8 cellular contexts compared by ENCODE assay signal in genomic region chr6:1554241-1554880, GRCh38. TPM values are rescaled to one million over a fixed set of nuclear protein-coding genes. Genes with fewer than 3 reads are reported as not detected.
DNase-seq lines count a peak whose midpoint lies in the region; TF ChIP-seq lines count a peak whose summit lies in the region.

No MANE protein-coding gene starts in this region.

- H3K4me3 ChIP-seq in esophagus (ENCODE audit: low read depth in 1 of 2, low read length in 2 of 2) (peak overlapping the region; percentile 52 to 70), retinal pigment epithelial cell (ENCODE audit: low read length) (peak overlapping the region; percentile 60), HAP-1 (no peak overlapping the region)

- 52 to 53% methylated on average over 20 of the region's 20 CpGs for WGBS in esophagus, 2 donors

- H3K9me3 ChIP-seq in esophagus (ENCODE audit: control insufficient read depth in 2 of 2, insufficient read depth in 1 of 2, low read depth in 1 of 2, low read length in 1 of 2) (no peaks in the 10 kb centered on the region), HAP-1 (no peaks in the 10 kb centered on the region)

- no peaks in the 10 kb centered on the region for H3K36me3 ChIP-seq in esophagus (ENCODE audit: control insufficient read depth in 2 of 2, insufficient read depth in 2 of 2, low read length in 1 of 2)
- H3K36me3 ChIP-seq in HAP-1 (replicated peaks) = no peaks in the 10 kb centered on the region

- no peaks in the 10 kb centered on the region for H3K27me3 ChIP-seq in esophagus (ENCODE audit: control insufficient read depth in 1 of 2, insufficient read depth in 2 of 2, low read length in 2 of 2)
- H3K27me3 ChIP-seq in HAP-1 (ENCODE audit: low read depth) = no peaks in the 10 kb centered on the region

- TF ChIP-seq CTCF in GM13977 (IDR thresholded peaks at IDR 0.05; ENCODE audit: extremely low read depth, insufficient read depth, missing control alignments) = no peak
- no peak for TF ChIP-seq CTCF in retinal pigment epithelial cell (conservative IDR thresholded peaks at IDR 0.05; ENCODE audit: low read depth, low read length)

- H3K4me1 ChIP-seq in esophagus (ENCODE audit: control insufficient read depth in 2 of 2, insufficient read depth in 2 of 2, low read length in 1 of 2) (peaks cover 0 to 3% of the 10 kb centered on the region in 2 donors), HAP-1 (peaks cover 2% of the 10 kb centered on the region; the same call in 1 of the 2 replicates)

- DNase-seq in GM13977 (ENCODE audit: low spot score) (peak; percentile 64), NCI-H82 (lab: John Stamatoyannopoulos, UW) (peak; percentile 89), retinal pigment epithelial cell (ENCODE audit: low read depth) (no peak), HAP-1 (ENCODE audit: low spot score in 2 of 2) (no peak), kidney glomerular epithelial cell (lab: John Stamatoyannopoulos, UW) (no peak)
- DNase-seq in stimulated activated CD4-positive, alpha-beta T cell treated with anti-CD3 and anti-CD28 coated beads, Interleukin-2, amount 100 ng/mL, for 24 hours = no peak
- DNase-seq in stimulated activated CD4-positive, alpha-beta T cell treated with anti-CD3 and anti-CD28 coated beads, Interleukin-2, amount 100 ng/mL, for 48 hours = no peak

- in situ Hi-C loops in GM13977 (cut with MboI; ENCODE audit: low pct_unique_long_range_greater_than_20kb, low sequenced_read_pairs, unreplicated experiment) = no loop called here
- in situ Hi-C loops in HAP-1 (cut with MboI; ENCODE audit: low sequenced_read_pairs) = no loop called here

- peak overlapping the region; percentile 66 to 70 for H3K27ac ChIP-seq in esophagus (ENCODE audit: low read depth in 2 of 2, low read length in 1 of 2)

RNA-seq across cellular contexts. Expression of gene FOXC1, which starts 55.4 kb away (rescaled TPM):
- polyA plus RNA-seq in esophagus = 1 to 10 TPM; 1.5 to 2.3 TPM

Comparison
In these comparisons a context has a peak if more than half of its experiments do, and no peak if none do; other contexts are left out.
1. DNase-seq: peak in GM13977 (single experiment) and NCI-H82 (single experiment); none in retinal pigment epithelial cell (single experiment), HAP-1 (0 of 2), stimulated activated CD4-positive, alpha-beta T cell treated with anti-CD3 and anti-CD28 coated beads, Interleukin-2, amount 100 ng/mL, for 24 hours (0 of 2), stimulated activated CD4-positive, alpha-beta T cell treated with anti-CD3 and anti-CD28 coated beads, Interleukin-2, amount 100 ng/mL, for 48 hours (0 of 2) and kidney glomerular epithelial cell (single experiment).